In genomic region chr1:15869413-15869812, GRCh38 we compare ENCODE assay signal across 23 cellular contexts. TPM values are rescaled to one million over a fixed set of nuclear protein-coding genes. Genes with fewer than 3 reads are reported as not detected.
DNase-seq lines count a peak whose midpoint lies in the region; ATAC-seq, FAIRE-seq and TF ChIP-seq lines count a peak whose summit lies in the region.
"Had no signal": no experiment of that assay in that cellular context is flagged by ENCODE, and none has a peak within 500 bp of the region (broad histone marks: within the 10 kb centered on the region; RNA-seq: fewer than 3 reads in every experiment).

No MANE protein-coding gene starts in this region.

- no peak overlapping the region for H3K23ac ChIP-seq in neuronal stem cell (ENCODE audit: low read depth, low read length, poor library complexity)

- ATAC-seq in HepG2 (no peak), right lobe of liver (no peak), T-helper 17 cell (no peak), HG03025 (IDR thresholded peaks at IDR 0.05; ENCODE audit: low FRiP score, unreplicated experiment) (no peak), GM19324 (IDR thresholded peaks at IDR 0.05; ENCODE audit: low FRiP score, unreplicated experiment) (no peak)

- no peaks in the 10 kb centered on the region for H3K36me3 Mint-ChIP-seq in T-helper 17 cell (ENCODE audit: low read depth)

- peak overlapping the region; percentile 59 for H3K27ac Mint-ChIP-seq in T-helper 17 cell

- H2BK12ac ChIP-seq in neuronal stem cell (ENCODE audit: low read length) = no peak overlapping the region

- H3K79me2 ChIP-seq in HepG2 (ENCODE audit: insufficient read depth, low read length) = peaks cover 88% of the 10 kb centered on the region

- no TSS peak for BruUV-seq in HepG2 (replicated peaks; lab: Mats Ljungman, UMichigan)

- TF ChIP-seq CTCF in HepG2 (CRISPR knock-in tag; IDR thresholded peaks at IDR 0.05) = no peak
- no peak for TF ChIP-seq CTCF in right lobe of liver (IDR thresholded peaks at IDR 0.05)

- no peak overlapping the region for H3K18ac ChIP-seq in neuronal stem cell (ENCODE audit: low read length)

- H3K4me1 ChIP-seq in HepG2 (ENCODE audit: insufficient read depth, low read length) = no peaks in the 10 kb centered on the region
- H3K4me1 ChIP-seq in right lobe of liver = peaks cover 0 to 3% (median 0%) of the 10 kb centered on the region in 4 donors
- H3K4me1 ChIP-seq in neuronal stem cell (ENCODE audit: control insufficient read depth in 2 of 2, insufficient read depth in 1 of 2, low read depth in 1 of 2, low read length in 2 of 2) = no peaks in the 10 kb centered on the region
- H3K4me1 ChIP-seq: BE2C, BLaER1, Caco-2 had no signal

- no peak overlapping the region for H2AK5ac ChIP-seq in neuronal stem cell (ENCODE audit: low read depth, low read length)

- intact Hi-C loops in HepG2 (cut with micrococcal nuclease; ENCODE audit: unreplicated experiment) = no loop called here
- intact Hi-C loops in right lobe of liver (cut with DNase I) = no loop called here

- no peak for TF ChIP-seq RAD21 in HepG2 (CRISPR knock-in tag; IDR thresholded peaks at IDR 0.05)

- peaks cover 14% of the 10 kb centered on the region for H4K20me1 ChIP-seq in HepG2 (ENCODE audit: insufficient read depth, low read length)

- no peak overlapping the region for H3K4me2 ChIP-seq in HepG2 (ENCODE audit: low read depth, low read length)
- no peak overlapping the region for H3K4me2 ChIP-seq in neuronal stem cell (ENCODE audit: insufficient read depth, low read length, poor library complexity, severe bottlenecking)
- H3K4me2 ChIP-seq: BLaER1 had no signal

- no peaks in the 10 kb centered on the region for H3K27me3 ChIP-seq in HepG2 (ENCODE audit: control insufficient read depth in 1 of 2, insufficient read depth in 2 of 2, low read length in 2 of 2)
- H3K27me3 ChIP-seq in right lobe of liver = no peaks in the 10 kb centered on the region
- H3K27me3 ChIP-seq in neuronal stem cell (ENCODE audit: control insufficient read depth in 3 of 3, insufficient read depth in 3 of 3, low read depth in 1 of 3, low read length in 3 of 3) = no peaks in the 10 kb centered on the region
- H3K27me3 ChIP-seq: BE2C, BLaER1 had no signal

- H3K36me3 ChIP-seq in HepG2 (replicated peaks in 1 of 2; ENCODE audit: control insufficient read depth in 1 of 2, insufficient read depth in 2 of 2, low read length in 2 of 2) (peaks cover 6 to 20% of the 10 kb centered on the region in 2 experiments), right lobe of liver (peaks cover 0 to 8% (median 3%) of the 10 kb centered on the region in 4 donors), neuronal stem cell (replicated peaks in 1 of 2; ENCODE audit: control insufficient read depth in 2 of 2, insufficient read depth in 2 of 2, low read length in 2 of 2) (peaks cover 4 to 27% of the 10 kb centered on the region in 2 donors)
- H3K36me3 ChIP-seq: BE2C had no signal

- H4K91ac ChIP-seq in neuronal stem cell (ENCODE audit: low read depth, low read length, poor library complexity) = no peak overlapping the region

- WGBS in HepG2 (ENCODE audit: low lambda C conversion rate) = 98% methylated on average over 2 of the region's 2 CpGs
- WGBS in right lobe of liver (ENCODE audit: insufficient coverage, low coverage, low lambda C conversion rate, missing lambda C conversion rate) = 100% methylated on average over 2 of the region's 2 CpGs
- no CpG with 5 or more reads among the region's 2 CpGs for WGBS in neuronal stem cell (ENCODE audit: extremely low coverage in 2 of 2, insufficient read length in 2 of 2, insufficient replicate concordance in 1 of 2), 2 donors

- H2BK120ac ChIP-seq in neuronal stem cell (ENCODE audit: low read depth, low read length) = no peak overlapping the region

- H3K9me3 ChIP-seq in HepG2 (ENCODE audit: low read length) = no peaks in the 10 kb centered on the region
- H3K9me3 ChIP-seq in right lobe of liver = no peaks in the 10 kb centered on the region
- H3K9me3 ChIP-seq in T-helper 17 cell (ENCODE audit: control insufficient read depth, low read length, poor library complexity, severe bottlenecking) = no peaks in the 10 kb centered on the region
- H3K9me3 ChIP-seq in neuronal stem cell (replicated peaks in 1 of 2; ENCODE audit: control insufficient read depth in 2 of 2, insufficient read depth in 1 of 2, low read depth in 1 of 2, low read length in 2 of 2) = peaks cover 0 to 6% of the 10 kb centered on the region in 2 donors
- H3K9me3 ChIP-seq: BE2C, Caco-2 had no signal

- no peak for FAIRE-seq in HepG2 (lab: Jason Lieb, UNC)
- FAIRE-seq: D721Med, G401.6, GM12891 had no signal

- H3K9ac ChIP-seq in HepG2 (ENCODE audit: insufficient read depth, low read depth, low read length) = no peak overlapping the region
- H3K9ac ChIP-seq in neuronal stem cell (ENCODE audit: low read depth, low read length, poor library complexity) = no peak overlapping the region
- H3K9ac ChIP-seq: BLaER1 had no signal

- no peak overlapping the region for H4K8ac ChIP-seq in neuronal stem cell (ENCODE audit: low read depth, low read length)

- H3K4me3 Mint-ChIP-seq in T-helper 17 cell = peak overlapping the region; percentile 49
- H3K4me3 Mint-ChIP-seq: CD14-positive monocyte had no signal

- H3K79me1 ChIP-seq in neuronal stem cell (ENCODE audit: low read depth, low read length) = peaks cover 3% of the 10 kb centered on the region

- H3K4me3 ChIP-seq in HepG2 (replicated peaks in 1 of 3; ENCODE audit: insufficient read depth in 1 of 3, low read depth in 2 of 3, low read length in 3 of 3) (no peak overlapping the region), right lobe of liver (no peak overlapping the region), neuronal stem cell (ENCODE audit: low read length in 2 of 2) (no peak overlapping the region)
- H3K4me3 ChIP-seq: BLaER1 had no signal

- TF ChIP-seq EP300 in HepG2 (IDR thresholded peaks at IDR 0.05; ENCODE audit: low read depth in 2 of 2, low read length in 2 of 2) (no peak), HepG2 (CRISPR knock-in tag; IDR thresholded peaks at IDR 0.05; ENCODE audit: borderline replicate concordance) (no peak)

- no peak overlapping the region for H2AFZ ChIP-seq in HepG2 (ENCODE audit: low read length)
- no peak overlapping the region for H2AFZ ChIP-seq in neuronal stem cell (ENCODE audit: low read length)

- CTCF ChIA-PET in HepG2 (lab: Yijun Ruan, JAX; ENCODE audit: low intra/inter-chr PET ratio, low total read pairs) = no interaction called here

- DNase-seq in HepG2 (ENCODE audit: low spot score) (no peak), right lobe of liver (no peak), T-helper 17 cell (no peak), neuronal stem cell (ENCODE audit: low spot score) (no peak), NCI-H2107 (lab: John Stamatoyannopoulos, UW) (no peak)
- DNase-seq: ACHN; BE2C; C1 segment of cervical spinal cord; Caco-2; Calu3; CD4-positive, alpha-beta memory T cell; CD4-positive, CD25-positive, alpha-beta regulatory T cell; CD8-positive, alpha-beta memory T cell; DMS79 treated with DMSO at 0.1 percent for 48 hours; GF-D8 had no signal

- POLR2A ChIA-PET in HepG2 (lab: Yijun Ruan, JAX) = no interaction called here

- H3K4ac ChIP-seq in neuronal stem cell (ENCODE audit: low read length) = no peak overlapping the region

- H2BK15ac ChIP-seq in neuronal stem cell (ENCODE audit: low read length) = no peak overlapping the region

- in situ Hi-C loops in HepG2 (cut with HindIII; ENCODE audit: extremely low pct_ligation_motif_present, low pct_unique_long_range_greater_than_20kb) = no loop called here

- no peak overlapping the region for H2BK5ac ChIP-seq in neuronal stem cell (ENCODE audit: low read length)

- TF ChIP-seq POLR2A in HepG2 (IDR thresholded peaks at IDR 0.05; ENCODE audit: insufficient read depth in 1 of 2, low read depth in 2 of 2, low read length in 2 of 2) (no peak), right lobe of liver (IDR thresholded peaks at IDR 0.05) (no peak)

- H3K27me3 Mint-ChIP-seq in T-helper 17 cell = no peaks in the 10 kb centered on the region
- H3K27me3 Mint-ChIP-seq: CD4-positive, alpha-beta memory T cell; CD4-positive, CD25-positive, alpha-beta regulatory T cell; CD8-positive, alpha-beta memory T cell had no signal

- H3K4me1 Mint-ChIP-seq in T-helper 17 cell = peaks cover 30% of the 10 kb centered on the region

- H3K27ac ChIP-seq in HepG2 (ENCODE audit: extremely low read length, insufficient read depth, low read length) (no peak overlapping the region), right lobe of liver (no peak overlapping the region), neuronal stem cell (replicated peaks; ENCODE audit: low read length) (no peak overlapping the region)
- H3K27ac ChIP-seq: 22Rv1, BLaER1 had no signal

- peak overlapping the region; percentile 94 for H3K14ac ChIP-seq in neuronal stem cell (ENCODE audit: low read length)

RNA-seq across cellular contexts. Expression of gene SPEN, which starts 21.9 kb away (rescaled TPM):
- total RNA-seq in HepG2 (2016; rRNA removed; fragmentation: Illumina TruSeq; extraction: Trizol) (14.0 and 25.1 TPM in 2 replicates), right lobe of liver (10 to 100 TPM; 13.5 to 33.7 (median 23.2) TPM), T-helper 17 cell (10 to 100 TPM; 73.8 to 79.1 TPM)
- 7.7 and 8.8 TPM in 2 replicates for total RNA-seq in HepG2 (2016; cell fraction: cytosol; rRNA removed; fragmentation: Illumina TruSeq; extraction: Trizol; ENCODE audit: low read depth)
- 10.1 and 21.7 TPM in 2 replicates for total RNA-seq in HepG2 (2016; cell fraction: insoluble cytoplasmic fraction; rRNA removed; fragmentation: Illumina TruSeq; extraction: Trizol)
- 9.3 and 12.9 TPM in 2 replicates for total RNA-seq in HepG2 (2016; cell fraction: membrane; rRNA removed; fragmentation: Illumina TruSeq; extraction: Trizol)
- total RNA-seq in HepG2 (2016; cell fraction: nucleus; rRNA removed; fragmentation: Illumina TruSeq; extraction: Trizol) = 49.3 and 56.0 TPM in 2 replicates
- 4.8 and 5.0 TPM in 2 replicates for polyA plus RNA-seq in HepG2 (2011; rRNA removed)
- 2.8 and 3.3 TPM in 2 replicates for polyA plus RNA-seq in HepG2 (2011; cell fraction: cytosol; rRNA removed)
- 18.8 and 20.8 TPM in 2 replicates for polyA plus RNA-seq in HepG2 (2011; cell fraction: nucleus; rRNA removed)
- polyA plus RNA-seq in HepG2 (2012) = 21.6 and 23.5 TPM in 2 replicates
- 0.96 and 1.2 TPM in 2 replicates for polyA plus RNA-seq in HepG2 (2016; cell fraction: cytosol; fragmentation: Illumina TruSeq; extraction: Trizol; ENCODE audit: low read depth)
- 8.1 and 13.9 TPM in 2 replicates for polyA plus RNA-seq in HepG2 (2016; cell fraction: insoluble cytoplasmic fraction; fragmentation: Illumina TruSeq; extraction: Trizol; ENCODE audit: low read depth)
- polyA plus RNA-seq in HepG2 (2016; cell fraction: membrane; fragmentation: Illumina TruSeq; extraction: Trizol; ENCODE audit: low read depth) = 2.4 and 4.4 TPM in 2 replicates
- polyA plus RNA-seq in HepG2 (2016; cell fraction: nucleus; fragmentation: Illumina TruSeq; extraction: Trizol; ENCODE audit: insufficient read depth, low read depth) = 82.7 and 94.7 TPM in 2 replicates
- polyA minus RNA-seq in HepG2 (2011; rRNA and poly(A)+ RNA removed; ENCODE audit: low replicate concordance) = 26.2 and 39.1 TPM in 2 replicates
- polyA minus RNA-seq in HepG2 (2011; cell fraction: cytosol; rRNA and poly(A)+ RNA removed) = 16.2 and 25.1 TPM in 2 replicates
- 33.1 and 35.3 TPM in 2 replicates for polyA minus RNA-seq in HepG2 (2011; cell fraction: nucleus; rRNA and poly(A)+ RNA removed)
- 26.1 TPM for polyA plus RNA-seq in neuronal stem cell (2013, experiment 1 of 2)
- 25.9 TPM for polyA plus RNA-seq in neuronal stem cell (2013, experiment 2 of 2)
